ENCODE assay signal across 9 cellular contexts in genomic region chr10:47438857-47439474, GRCh38. TPM values are rescaled to one million over a fixed set of nuclear protein-coding genes. Genes with fewer than 3 reads are reported as not detected.
DNase-seq lines count a peak whose midpoint lies in the region; ATAC-seq lines count a peak whose summit lies in the region.
"Had no signal": no experiment of that assay in that cellular context is flagged by ENCODE, and none has a peak within 500 bp of the region (broad histone marks: within the 10 kb centered on the region; RNA-seq: fewer than 3 reads in every experiment).

No MANE protein-coding gene starts in this region.

- H3K27ac Mint-ChIP-seq in natural killer cell treated with Interleukin-12 subunit alpha and Interleukin-12 subunit beta and Interleukin-15 and Interleukin-18, amount 100 ng/mL, for 72 hours: no peak overlapping the region
- H3K27ac Mint-ChIP-seq: CD4-positive, CD25-positive, alpha-beta regulatory T cell had no signal

- H3K27me3 Mint-ChIP-seq in natural killer cell treated with Interleukin-12 subunit alpha and Interleukin-12 subunit beta and Interleukin-15 and Interleukin-18, amount 100 ng/mL, for 72 hours: peaks cover 12 to 24% of the 10 kb centered on the region in 2 donors

- ATAC-seq in natural killer cell treated with Interleukin-12 subunit alpha and Interleukin-12 subunit beta and Interleukin-15 and Interleukin-18, amount 100 ng/mL, for 72 hours: no peak
- no peak for ATAC-seq in GM19452 (IDR thresholded peaks at IDR 0.05; ENCODE audit: unreplicated experiment)

- DNase-seq in NCI-H2171 treated with DMSO at 0.1 percent for 48 hours (lab: John Stamatoyannopoulos, UW): peak; percentile 4
- DNase-seq in NCI-H2171 (lab: John Stamatoyannopoulos, UW): no peak
- peak; percentile 16 for DNase-seq in NCI-H526 treated with DMSO at 0.1 percent for 48 hours (lab: John Stamatoyannopoulos, UW)
- peak; percentile 68 for DNase-seq in dermis blood vessel endothelial cell
- peak; percentile 26 for DNase-seq in natural killer cell treated with Interleukin-12 subunit alpha and Interleukin-12 subunit beta and Interleukin-15 and Interleukin-18, amount 100 ng/mL, for 72 hours (ENCODE audit: low spot score)
- no peak for DNase-seq in GDM1 (lab: John Stamatoyannopoulos, UW)
- no peak for DNase-seq in cerebellar nuclear complex (lab: John Stamatoyannopoulos, UW)
- DNase-seq: CD4-positive, CD25-positive, alpha-beta regulatory T cell had no signal

- H3K9me3 Mint-ChIP-seq in natural killer cell treated with Interleukin-12 subunit alpha and Interleukin-12 subunit beta and Interleukin-15 and Interleukin-18, amount 100 ng/mL, for 72 hours: peaks cover 6% of the 10 kb centered on the region

- no peak overlapping the region for H3K4me3 Mint-ChIP-seq in natural killer cell treated with Interleukin-12 subunit alpha and Interleukin-12 subunit beta and Interleukin-15 and Interleukin-18, amount 100 ng/mL, for 72 hours
- H3K4me3 Mint-ChIP-seq: CD4-positive, CD25-positive, alpha-beta regulatory T cell had no signal

- H3K4me1 Mint-ChIP-seq in natural killer cell treated with Interleukin-12 subunit alpha and Interleukin-12 subunit beta and Interleukin-15 and Interleukin-18, amount 100 ng/mL, for 72 hours (ENCODE audit: low read depth in 2 of 2): no peaks in the 10 kb centered on the region
- H3K4me1 Mint-ChIP-seq: CD4-positive, CD25-positive, alpha-beta regulatory T cell had no signal

- H3K36me3 Mint-ChIP-seq in natural killer cell treated with Interleukin-12 subunit alpha and Interleukin-12 subunit beta and Interleukin-15 and Interleukin-18, amount 100 ng/mL, for 72 hours: no peaks in the 10 kb centered on the region
- H3K36me3 Mint-ChIP-seq: CD4-positive, CD25-positive, alpha-beta regulatory T cell had no signal

RNA-seq across cellular contexts. Expression of gene ANXA8, which starts 44.9 kb away (rescaled TPM):
- total RNA-seq in dermis blood vessel endothelial cell: not detected in 2 replicates
- not detected for total RNA-seq in natural killer cell treated with Interleukin-12 subunit alpha and Interleukin-12 subunit beta and Interleukin-15 and Interleukin-18, amount 100 ng/mL, for 72 hours
- total RNA-seq: CD4-positive, CD25-positive, alpha-beta regulatory T cell had no signal

RNA-seq across cellular contexts. Expression of gene FAM25G, which starts 52.5 kb away (rescaled TPM):
- not detected in 2 replicates for total RNA-seq in dermis blood vessel endothelial cell
- not detected for total RNA-seq in natural killer cell treated with Interleukin-12 subunit alpha and Interleukin-12 subunit beta and Interleukin-15 and Interleukin-18, amount 100 ng/mL, for 72 hours
- total RNA-seq: CD4-positive, CD25-positive, alpha-beta regulatory T cell had no signal

RNA-seq across cellular contexts. Expression of gene ZNF488, which starts 54.9 kb away (rescaled TPM):
- total RNA-seq in dermis blood vessel endothelial cell: under 0.01 and 0.28 TPM in 2 replicates
- total RNA-seq in natural killer cell treated with Interleukin-12 subunit alpha and Interleukin-12 subunit beta and Interleukin-15 and Interleukin-18, amount 100 ng/mL, for 72 hours: not detected
- total RNA-seq: CD4-positive, CD25-positive, alpha-beta regulatory T cell had no signal

Comparison
In these comparisons a context has a peak if more than half of its experiments do, and no peak if none do; other contexts are left out.
1. DNase-seq: peak in NCI-H2171 treated with DMSO at 0.1 percent for 48 hours (single experiment), NCI-H526 treated with DMSO at 0.1 percent for 48 hours (single experiment), dermis blood vessel endothelial cell (single experiment) and natural killer cell treated with Interleukin-12 subunit alpha and Interleukin-12 subunit beta and Interleukin-15 and Interleukin-18, amount 100 ng/mL, for 72 hours (single experiment); none in NCI-H2171 (single experiment), GDM1 (single experiment) and cerebellar nuclear complex (0 of 2).